30 cellular contexts compared by ENCODE assay signal in genomic region chr7:85896531-85896930, GRCh38.
"Had no signal": no experiment of that assay in that cellular context is flagged by ENCODE, and none has a peak within 500 bp of the region (broad histone marks: within the 10 kb centered on the region; RNA-seq: fewer than 3 reads in every experiment).

No MANE protein-coding gene starts in this region.

- H3K36me3 ChIP-seq: ascending aorta, cardiac muscle cell had no signal

- ATAC-seq: activated CD8-positive, alpha-beta T cell treated with anti-CD3 and anti-CD28 coated beads for 36 hours; activated naive CD4-positive, alpha-beta T cell treated with anti-CD3 and anti-CD28 coated beads, Interleukin-2, amount 50 U/mL, for 72 hours; activated T-cell treated with anti-CD3 and anti-CD28 coated beads, Interleukin-2, amount 50 U/mL, for 4 hours; activated T-cell treated with anti-CD3 and anti-CD28 coated beads, Interleukin-2, amount 50 U/mL, for 72 hours; activated T-helper 17 cell treated with anti-CD3 and anti-CD28 coated beads, Interleukin-2, amount 50 U/mL, for 72 hours had no signal

- DNase-seq: activated B cell treated with CpG ODN at 0.5 μM for 24 hours; activated CD4-positive, alpha-beta memory T cell treated with anti-CD3 and anti-CD28 coated beads for 36 hours; activated CD4-positive, alpha-beta T cell treated with anti-CD3 and anti-CD28 coated beads for 4 hours; activated CD4-positive, alpha-beta T cell treated with anti-CD3 and anti-CD28 coated beads, Interleukin-2, amount 10 ng/mL, durations not matched to agents 24 days and 14 days; activated CD4-positive, alpha-beta T cell treated with anti-CD3 and anti-CD28 coated beads, Interleukin-2, amount 50 U/mL, for 1 hour; activated CD4-positive, alpha-beta T cell treated with anti-CD3 and anti-CD28 coated beads, Interleukin-2, amount 50 U/mL, for 4 hours; activated CD4-positive, CD25-positive, alpha-beta regulatory T cell treated with anti-CD3 and anti-CD28 coated beads, Interleukin-2, amount 50 U/mL, for 72 hours; activated CD8-positive, alpha-beta memory T cell treated with anti-CD3 and anti-CD28 coated beads, Interleukin-2, amount 50 U/mL, for 4 hours; activated CD8-positive, alpha-beta T cell treated with anti-CD3 and anti-CD28 coated beads for 36 hours; activated effector memory CD4-positive, alpha-beta T cell treated with anti-CD3 and anti-CD28 coated beads, Interleukin-2, amount 50 U/mL, for 16 hours; activated gamma-delta T cell treated with Interleukin-2 at 50 U/mL for 16 hours; activated naive CD4-positive, alpha-beta T cell; activated naive CD4-positive, alpha-beta T cell treated with anti-CD3 and anti-CD28 coated beads for 36 hours; activated naive CD4-positive, alpha-beta T cell treated with anti-CD3 and anti-CD28 coated beads, Interleukin-2, amount 50 U/mL, for 16 hours; activated naive CD8-positive, alpha-beta T cell treated with anti-CD3 and anti-CD28 coated beads for 36 hours; activated T-cell treated with anti-CD3 and anti-CD28 coated beads for 4 hours; activated T-cell treated with anti-CD3 and anti-CD28 coated beads, Interleukin-2, amount 50 U/mL, for 1 hour; activated T-cell treated with anti-CD3 and anti-CD28 coated beads, Interleukin-2, amount 50 U/mL, for 4 hours; activated T-cell treated with anti-CD3 and anti-CD28 coated beads, Interleukin-2, amount 50 U/mL, for 72 hours; amygdala; anterior cingulate cortex; central memory CD4-positive, alpha-beta T cell; T-helper 1 cell; T-helper 2 cell; T-helper 9 cell had no signal

- H3K27me3 ChIP-seq: ascending aorta, cardiac muscle cell had no signal

- H3K27ac ChIP-seq: ascending aorta, cardiac muscle cell, VCaP had no signal

- H3K4me1 ChIP-seq: ascending aorta had no signal

- H3K9me3 ChIP-seq: ascending aorta had no signal

- H3K4me3 ChIP-seq: ascending aorta, cardiac muscle cell had no signal
